ENCODE assay signal across 13 cellular contexts in genomic region chr11:73201249-73201648, GRCh38. TPM values are rescaled to one million over a fixed set of nuclear protein-coding genes. Genes with fewer than 3 reads are reported as not detected.
DNase-seq lines count a peak whose midpoint lies in the region; ATAC-seq and TF ChIP-seq lines count a peak whose summit lies in the region.
"Had no signal": no experiment of that assay in that cellular context is flagged by ENCODE, and none has a peak within 500 bp of the region (broad histone marks: within the 10 kb centered on the region; RNA-seq: fewer than 3 reads in every experiment).

No MANE protein-coding gene starts in this region.

- no peaks in the 10 kb centered on the region for H3K9me3 ChIP-seq in suprapubic skin
- no peaks in the 10 kb centered on the region for H3K9me3 ChIP-seq in osteoblast (ENCODE audit: low read depth, low read length)
- no peaks in the 10 kb centered on the region for H3K9me3 ChIP-seq in body of pancreas

- 49% methylated on average over 6 of the region's 6 CpGs for WGBS in suprapubic skin
- WGBS in body of pancreas, 2 donors: 74 to 79% methylated on average over 3 to 6 of the region's 6 CpGs

- TF ChIP-seq EP300 in suprapubic skin (IDR thresholded peaks at IDR 0.05): no peak

- intact Hi-C loops in body of pancreas (cut with DNase I): no loop called here

- no peaks in the 10 kb centered on the region for H3K36me3 ChIP-seq in suprapubic skin
- H3K36me3 ChIP-seq in osteoblast (ENCODE audit: insufficient read depth, low read length): no peaks in the 10 kb centered on the region
- no peaks in the 10 kb centered on the region for H3K36me3 ChIP-seq in body of pancreas (replicated peaks in 1 of 2; ENCODE audit: insufficient read depth in 1 of 2, low read depth in 2 of 2)

- ATAC-seq in HG02678 (IDR thresholded peaks at IDR 0.05; ENCODE audit: unreplicated experiment) (no peak), body of pancreas (no peak)
- ATAC-seq: natural killer cell had no signal

- H3K4me2 ChIP-seq in osteoblast (ENCODE audit: insufficient read depth, low read length): no peak overlapping the region

- no peak overlapping the region for H2AFZ ChIP-seq in osteoblast (ENCODE audit: low read length)

- peak; percentile 11 for DNase-seq in SKM-1 (lab: John Stamatoyannopoulos, UW; ENCODE audit: unreplicated experiment)
- DNase-seq in SKM-1 treated with dmso at 0.1 percent for 144 hours (lab: John Stamatoyannopoulos, UW; ENCODE audit: unreplicated experiment): no peak
- DNase-seq in caudate nucleus (lab: John Stamatoyannopoulos, UW): peak in 2 of 61 donors; percentile 22 to 23
- DNase-seq in islet precursor cell: peak; percentile 43
- DNase-seq in suprapubic skin (ENCODE audit: low spot score in 2 of 2): peak; percentile 56 to 70
- DNase-seq in osteoblast (ENCODE audit: insufficient read length, low spot score, missing footprints): no peak
- no peak for DNase-seq in body of pancreas
- DNase-seq: ACHN, amniotic stem cell, natural killer cell, NCI-H2081 had no signal

- H3K79me2 ChIP-seq in osteoblast (ENCODE audit: insufficient read depth, low read length): no peaks in the 10 kb centered on the region

- H3K4me3 ChIP-seq in suprapubic skin (no peak overlapping the region), osteoblast (ENCODE audit: insufficient read depth, low read length) (no peak overlapping the region), body of pancreas (no peak overlapping the region)

- H3K27ac ChIP-seq in caudate nucleus (ENCODE audit: low read depth, low read length) (peak overlapping the region; percentile 24), suprapubic skin (peak overlapping the region; percentile 64), osteoblast (ENCODE audit: low read depth, low read length) (no peak overlapping the region), body of pancreas (no peak overlapping the region)

- TF ChIP-seq POLR2A in suprapubic skin (IDR thresholded peaks at IDR 0.05) (no peak), body of pancreas (IDR thresholded peaks at IDR 0.05) (no peak)

- H3K27me3 ChIP-seq in suprapubic skin (no peaks in the 10 kb centered on the region), osteoblast (ENCODE audit: insufficient read depth, low read length) (no peaks in the 10 kb centered on the region), body of pancreas (no peaks in the 10 kb centered on the region)

- H3K4me1 ChIP-seq in suprapubic skin: peaks cover 35% of the 10 kb centered on the region
- H3K4me1 ChIP-seq in osteoblast (ENCODE audit: insufficient read depth, low read length): no peaks in the 10 kb centered on the region
- peaks cover 7% of the 10 kb centered on the region for H3K4me1 ChIP-seq in body of pancreas

- TF ChIP-seq CTCF in suprapubic skin (IDR thresholded peaks at IDR 0.05): no peak
- no peak for TF ChIP-seq CTCF in osteoblast (IDR thresholded peaks at IDR 0.05; ENCODE audit: extremely low read depth, low read depth, low read length)
- no peak for TF ChIP-seq CTCF in body of pancreas (IDR thresholded peaks at IDR 0.05)

- H4K20me1 ChIP-seq in osteoblast (ENCODE audit: insufficient read depth, low read length): no peaks in the 10 kb centered on the region

RNA-seq across cellular contexts. Expression of gene P2RY2, which starts 16.8 kb away (rescaled TPM):
- 10 to 100 TPM in 3 of 4 donors, 1 to 10 TPM in 1; 5.5 to 15.9 (median 12.8) TPM for total RNA-seq in suprapubic skin
- 0.36 and 0.59 TPM in 2 replicates for total RNA-seq in osteoblast
- total RNA-seq in body of pancreas: 1 to 10 TPM; 2.0 to 2.1 TPM
- total RNA-seq: activated CD8-positive, alpha-beta memory T cell treated with anti-CD3 and anti-CD28 coated beads for 36 hours had no signal

RNA-seq across cellular contexts. Expression of gene FCHSD2, which starts 59.1 kb away (rescaled TPM):
- 10 to 100 TPM in 1 of 4 donors, 1 to 10 TPM in 3; 5.7 to 16.8 (median 7.9) TPM for total RNA-seq in suprapubic skin
- total RNA-seq in osteoblast: 34.0 and 38.0 TPM in 2 replicates
- 1 to 10 TPM; 7.3 to 8.0 TPM for total RNA-seq in body of pancreas

Comparison
In these comparisons a context has a peak if more than half of its experiments do, and no peak if none do; other contexts are left out.
1. DNase-seq: peak in SKM-1 (single experiment), islet precursor cell (single experiment) and suprapubic skin (2 of 2); none in SKM-1 treated with dmso at 0.1 percent for 144 hours (single experiment), osteoblast (single experiment) and body of pancreas (0 of 4).
2. H3K27ac ChIP-seq: peak in caudate nucleus (single experiment) and suprapubic skin (single experiment); none in osteoblast (single experiment) and body of pancreas (0 of 4).